Comparison of ENCODE assay signal across 12 cellular contexts in the genomic region with DNA sequence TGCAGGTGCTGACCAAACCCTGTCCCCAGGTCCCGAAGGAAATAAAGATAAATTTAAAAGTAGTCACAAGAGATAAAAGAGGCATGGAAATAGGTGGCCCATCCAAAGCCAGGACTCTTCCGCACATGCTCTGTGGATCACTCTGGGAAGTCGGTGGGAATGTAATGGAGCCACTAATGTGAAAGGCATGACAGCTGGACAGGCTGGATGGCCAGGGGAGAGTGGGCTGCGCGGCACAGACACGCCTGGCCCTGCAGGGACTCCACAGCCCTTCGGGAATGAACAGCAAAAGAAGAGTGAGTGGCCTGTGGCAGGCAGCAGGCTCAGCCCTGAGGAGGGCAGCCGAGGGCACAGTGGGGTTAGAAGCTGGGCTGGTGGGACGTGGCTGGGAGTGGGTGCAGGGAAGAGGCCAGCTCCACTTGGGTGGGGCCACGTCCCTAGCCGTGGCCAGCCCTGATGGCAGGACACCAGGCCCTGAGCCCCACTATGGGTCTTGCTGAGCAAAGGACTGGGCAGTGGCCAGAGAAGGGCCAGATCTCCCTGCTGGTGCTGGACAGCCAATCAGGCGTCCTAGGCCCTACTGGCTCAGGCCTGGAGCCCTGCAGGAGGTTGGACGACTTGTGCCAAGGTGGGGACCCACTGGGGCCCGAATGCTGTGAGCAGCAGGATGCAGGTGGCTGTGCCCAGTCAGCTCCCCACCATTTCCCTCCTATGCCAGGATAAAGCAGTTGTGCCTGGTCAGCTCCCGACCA. TPM values are rescaled to one million over a fixed set of nuclear protein-coding genes. Genes with fewer than 3 reads are reported as not detected.
DNase-seq lines count a peak whose midpoint lies in the region; ATAC-seq and TF ChIP-seq lines count a peak whose summit lies in the region.
"Had no signal": no experiment of that assay in that cellular context is flagged by ENCODE, and none has a peak within 500 bp of the region (broad histone marks: within the 10 kb centered on the region; RNA-seq: fewer than 3 reads in every experiment).

No MANE protein-coding gene starts in this region.

- intact Hi-C loops in cardiac septum (cut with DNase I) (no loop called here), mucosa of descending colon (cut with DNase I, micrococcal nuclease) (no loop called here)

- TF ChIP-seq CTCF in right atrium auricular region (IDR thresholded peaks at IDR 0.05) (no peak), mucosa of descending colon (IDR thresholded peaks at IDR 0.05) (no peak)

- ATAC-seq in activated naive CD4-positive, alpha-beta T cell treated with anti-CD3 and anti-CD28 coated beads, Interleukin-2, amount 50 U/mL, for 72 hours, result no peak
- ATAC-seq in mucosa of descending colon (no peak), HG03457 (IDR thresholded peaks at IDR 0.05; ENCODE audit: unreplicated experiment) (no peak), GM18868 (IDR thresholded peaks at IDR 0.05; ENCODE audit: unreplicated experiment) (no peak)

- H3K27me3 ChIP-seq in right atrium auricular region, result no peaks in the 10 kb centered on the region
- H3K27me3 ChIP-seq: ascending aorta had no signal

- H3K9me3 ChIP-seq in right atrium auricular region, result no peaks in the 10 kb centered on the region
- no peaks in the 10 kb centered on the region for H3K9me3 ChIP-seq in mucosa of descending colon
- H3K9me3 ChIP-seq: ascending aorta had no signal

- H3K36me3 ChIP-seq in right atrium auricular region (peaks cover 6% of the 10 kb centered on the region), mucosa of descending colon (ENCODE audit: low read depth) (no peaks in the 10 kb centered on the region)

- DNase-seq in cardiac septum (ENCODE audit: low spot score) (peak; percentile 64), right atrium auricular region (ENCODE audit: low spot score) (no peak), mucosa of descending colon (peak in 2 of 3 donors; percentile 24 to 44), GF-D8 (lab: John Stamatoyannopoulos, UW) (no peak), NCI-H526 treated with DMSO at 0.1 percent for 48 hours (lab: John Stamatoyannopoulos, UW) (no peak)
- DNase-seq in activated naive CD4-positive, alpha-beta T cell treated with anti-CD3 and anti-CD28 coated beads, Interleukin-2, amount 50 U/mL, for 72 hours (ENCODE audit: low spot score in 2 of 2), result no peak
- DNase-seq: NCI-H2171; stimulated activated naive CD4-positive, alpha-beta T cell treated with Interleukin-2 at 50 U/mL for 16 hours had no signal

- H3K9me3 Mint-ChIP-seq in activated naive CD4-positive, alpha-beta T cell treated with anti-CD3 and anti-CD28 coated beads, Interleukin-2, amount 50 U/mL, for 72 hours, result no peaks in the 10 kb centered on the region

- peaks cover 0 to 17% of the 10 kb centered on the region in 2 donors for H3K4me1 ChIP-seq in right atrium auricular region
- H3K4me1 ChIP-seq in mucosa of descending colon (ENCODE audit: low read depth), result no peaks in the 10 kb centered on the region

- H3K36me3 Mint-ChIP-seq in activated naive CD4-positive, alpha-beta T cell treated with anti-CD3 and anti-CD28 coated beads, Interleukin-2, amount 50 U/mL, for 72 hours, result peaks cover 0 to 5% of the 10 kb centered on the region in 2 donors

- H3K27ac Mint-ChIP-seq in activated naive CD4-positive, alpha-beta T cell treated with anti-CD3 and anti-CD28 coated beads, Interleukin-2, amount 50 U/mL, for 72 hours, result peak overlapping the region; percentile 65 to 75

- no peak overlapping the region for H3K27ac ChIP-seq in right atrium auricular region
- H3K27ac ChIP-seq: ascending aorta, C4-2B had no signal

- H3K4me3 ChIP-seq in right atrium auricular region, result no peak overlapping the region
- H3K4me3 ChIP-seq in mucosa of descending colon, result no peak overlapping the region
- H3K4me3 ChIP-seq: ascending aorta had no signal

RNA-seq across cellular contexts. Expression of gene GNB1L, which starts 31.3 kb away (rescaled TPM):
- total RNA-seq in cardiac septum (2.0 TPM), right atrium auricular region (1 to 10 TPM; 2.6 to 4.7 TPM), mucosa of descending colon (1 to 10 TPM; 2.7 to 4.7 (median 3.4) TPM)
- 10 to 100 TPM in 1 of 2 donors, 1 to 10 TPM in 1; 9.6 to 13.4 TPM for total RNA-seq in activated naive CD4-positive, alpha-beta T cell treated with anti-CD3 and anti-CD28 coated beads, Interleukin-2, amount 50 U/mL, for 72 hours

RNA-seq across cellular contexts. Expression of gene RTL10, which starts 31.3 kb away (rescaled TPM):
- 6.3 TPM for total RNA-seq in cardiac septum
- total RNA-seq in right atrium auricular region, result 1 to 10 TPM; 7.9 to 8.1 TPM
- 10 to 100 TPM; 12.1 to 20.1 TPM for total RNA-seq in activated naive CD4-positive, alpha-beta T cell treated with anti-CD3 and anti-CD28 coated beads, Interleukin-2, amount 50 U/mL, for 72 hours
- 10 to 100 TPM; 10.1 to 12.2 (median 11.9) TPM for total RNA-seq in mucosa of descending colon

RNA-seq across cellular contexts. Expression of gene COMT, which starts 55.6 kb away (rescaled TPM):
- total RNA-seq in cardiac septum, result 97.1 TPM
- total RNA-seq in right atrium auricular region, result 100 to 1,000 TPM; 142 to 195 TPM
- total RNA-seq in activated naive CD4-positive, alpha-beta T cell treated with anti-CD3 and anti-CD28 coated beads, Interleukin-2, amount 50 U/mL, for 72 hours, result 100 to 1,000 TPM in 1 of 2 donors, 10 to 100 TPM in 1; 39.7 to 113 TPM
- 10 to 100 TPM; 61.2 to 88.7 (median 70.7) TPM for total RNA-seq in mucosa of descending colon

RNA-seq across cellular contexts. Expression of gene TXNRD2, which starts 55.6 kb away (rescaled TPM):
- 33.3 TPM for total RNA-seq in cardiac septum
- 10 to 100 TPM; 16.2 to 18.4 TPM for total RNA-seq in right atrium auricular region
- total RNA-seq in activated naive CD4-positive, alpha-beta T cell treated with anti-CD3 and anti-CD28 coated beads, Interleukin-2, amount 50 U/mL, for 72 hours, result 10 to 100 TPM in 1 of 2 donors, 1 to 10 TPM in 1; 4.6 to 33.0 TPM
- total RNA-seq in mucosa of descending colon, result 10 to 100 TPM; 20.9 to 23.6 (median 22.6) TPM

Comparison
In these comparisons a context has a peak if more than half of its experiments do, and no peak if none do; other contexts are left out.
1. DNase-seq: peak in cardiac septum (single experiment) and mucosa of descending colon (2 of 3); none in right atrium auricular region (single experiment), activated naive CD4-positive, alpha-beta T cell treated with anti-CD3 and anti-CD28 coated beads, Interleukin-2, amount 50 U/mL, for 72 hours (0 of 2), GF-D8 (single experiment) and NCI-H526 treated with DMSO at 0.1 percent for 48 hours (single experiment).